ENCODE assay signal across 8 cellular contexts in the genomic region with DNA sequence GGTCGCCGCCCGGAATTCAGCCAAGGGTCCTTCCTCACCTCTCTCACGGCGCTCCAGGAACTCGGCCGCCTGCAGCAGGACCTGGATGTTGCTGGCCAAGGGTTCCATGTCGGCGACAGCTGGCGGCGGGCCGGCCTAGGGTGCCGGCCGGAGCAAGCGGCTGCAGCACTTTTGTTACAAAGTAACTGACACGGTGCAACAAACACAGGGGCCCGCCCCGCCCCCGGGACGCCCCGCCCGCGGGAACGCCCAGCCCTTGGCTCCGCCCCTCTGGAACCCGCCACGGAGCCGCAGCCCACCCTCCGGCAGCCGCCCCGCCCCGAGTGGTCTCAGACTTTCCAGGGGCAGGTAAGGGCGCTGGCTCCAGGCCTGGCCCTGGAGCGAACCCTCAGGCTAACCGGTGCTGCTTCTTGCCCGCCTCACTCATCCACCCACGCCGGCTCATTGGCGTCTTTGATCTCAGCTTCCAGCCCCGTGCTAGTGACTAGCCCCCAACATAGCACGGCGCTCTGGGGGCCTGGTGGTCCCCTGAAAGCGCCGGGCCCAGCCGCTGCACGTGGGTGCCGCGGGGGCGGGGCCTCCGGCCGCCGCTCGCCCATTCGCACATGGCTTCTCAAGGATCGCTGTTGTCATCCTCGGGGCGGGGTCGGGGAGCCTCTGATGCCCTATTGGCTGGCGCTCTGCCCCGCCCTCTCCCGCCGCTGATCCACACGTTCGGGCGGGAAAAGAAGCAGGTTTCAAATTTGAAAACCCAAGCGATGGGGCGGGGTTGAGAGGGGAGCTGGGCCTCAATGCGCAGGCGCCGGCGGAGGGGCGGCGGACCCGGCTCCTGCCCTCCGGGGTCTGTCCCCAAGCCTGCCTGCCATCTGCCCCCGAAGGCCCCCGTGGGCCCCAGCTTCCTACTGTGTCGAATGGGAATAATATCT. TPM values are rescaled to one million over a fixed set of nuclear protein-coding genes. Genes with fewer than 3 reads are reported as not detected.
DNase-seq lines count a peak whose midpoint lies in the region; ATAC-seq and TF ChIP-seq lines count a peak whose summit lies in the region.

A gene with protein sequence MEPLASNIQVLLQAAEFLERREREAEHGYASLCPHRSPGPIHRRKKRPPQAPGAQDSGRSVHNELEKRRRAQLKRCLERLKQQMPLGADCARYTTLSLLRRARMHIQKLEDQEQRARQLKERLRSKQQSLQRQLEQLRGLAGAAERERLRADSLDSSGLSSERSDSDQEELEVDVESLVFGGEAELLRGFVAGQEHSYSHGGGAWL (minus strand): TSS at position 176 of the 926 bp plus-strand sequence. CDS start 68 bp downstream, at position 108.

- H3K27me3 ChIP-seq in upper lobe of left lung: no peaks in the 10 kb centered on the region

- peak within 1 kb of the TSS; percentile 98 for H3K27ac Mint-ChIP-seq in activated naive CD8-positive, alpha-beta T cell treated with anti-CD3 and anti-CD28 coated beads, Interleukin-2, amount 10 ng/mL, durations not matched to agents 7 days and 5 days

- in situ Hi-C loops in GM13976 (cut with MboI; ENCODE audit: low sequenced_read_pairs, unreplicated experiment): no loop called here

- peak; percentile 74 for ATAC-seq in HG02840 (IDR thresholded peaks at IDR 0.05; ENCODE audit: low FRiP score, unreplicated experiment)
- ATAC-seq in activated naive CD8-positive, alpha-beta T cell treated with anti-CD3 and anti-CD28 coated beads, Interleukin-2, amount 10 ng/mL, durations not matched to agents 7 days and 5 days (ENCODE audit: low read depth): peak; percentile 82
- ATAC-seq in upper lobe of left lung (ENCODE audit: low FRiP score in 2 of 2): peak; percentile 88 to 96

- no peaks in the 10 kb centered on the region for H3K9me3 Mint-ChIP-seq in activated naive CD8-positive, alpha-beta T cell treated with anti-CD3 and anti-CD28 coated beads, Interleukin-2, amount 10 ng/mL, durations not matched to agents 7 days and 5 days

- intact Hi-C loops in cardiac septum (cut with DNase I): loop anchor here (10.0 kb wide), 1 partner anchor 143 kb away; no protein-coding TSS in a partner anchor
- intact Hi-C loops in posterior cingulate gyrus (cut with DNase I): loop anchor here (10.0 kb wide), 1 partner anchor 143 kb away; no protein-coding TSS in a partner anchor

- TF ChIP-seq CTCF in GM13976 (IDR thresholded peaks at IDR 0.05; ENCODE audit: borderline replicate concordance, control extremely low read depth, extremely low read depth, insufficient read depth, missing control alignments): no peak
- no peak for TF ChIP-seq CTCF in upper lobe of left lung (IDR thresholded peaks at IDR 0.05)

- no peaks in the 10 kb centered on the region for H3K9me3 ChIP-seq in upper lobe of left lung

- peaks cover 13% of the 10 kb centered on the region for H3K36me3 Mint-ChIP-seq in activated naive CD8-positive, alpha-beta T cell treated with anti-CD3 and anti-CD28 coated beads, Interleukin-2, amount 10 ng/mL, durations not matched to agents 7 days and 5 days

- TF ChIP-seq EP300 in upper lobe of left lung (IDR thresholded peaks at IDR 0.05): no peak

- H3K27me3 Mint-ChIP-seq in activated naive CD8-positive, alpha-beta T cell treated with anti-CD3 and anti-CD28 coated beads, Interleukin-2, amount 10 ng/mL, durations not matched to agents 7 days and 5 days: no peaks in the 10 kb centered on the region

- DNase-seq in GM13976 (ENCODE audit: low spot score) (peak; percentile 98), NCI-H1436 (lab: John Stamatoyannopoulos, UW) (peak; percentile 86), SW 1271 (lab: John Stamatoyannopoulos, UW) (peak; percentile 96 to 98), cardiac septum (ENCODE audit: low spot score) (peak; percentile 96), posterior cingulate gyrus (peak; percentile 88 to 99 (median 94)), upper lobe of left lung (peak; percentile 97)
- DNase-seq in activated naive CD8-positive, alpha-beta T cell treated with anti-CD3 and anti-CD28 coated beads, Interleukin-2, amount 10 ng/mL, durations not matched to agents 7 days and 5 days: peak; percentile 97

- peaks cover 0 to 16% (median 6%) of the 10 kb centered on the region in 4 donors for H3K36me3 ChIP-seq in upper lobe of left lung

- H3K4me3 ChIP-seq in upper lobe of left lung: peak within 1 kb of the TSS; percentile 42 to 71 (median 63)

- H3K4me3 Mint-ChIP-seq in activated naive CD8-positive, alpha-beta T cell treated with anti-CD3 and anti-CD28 coated beads, Interleukin-2, amount 10 ng/mL, durations not matched to agents 7 days and 5 days: peak within 1 kb of the TSS; percentile 100

- peak within 1 kb of the TSS; percentile 19 to 92 (median 46) for H3K27ac ChIP-seq in upper lobe of left lung

- POLR2A ChIA-PET in activated naive CD8-positive, alpha-beta T cell treated with anti-CD3 and anti-CD28 coated beads, Interleukin-2, amount 10 ng/mL, durations not matched to agents 7 days and 5 days (lab: Charles Lee): interaction anchor here (0.6 to 4.2 kb wide), 20 partner anchors 11 to 775 kb away, joined by 3 to 51 read pairs (median 4); a partner anchor contains a TSS

- no peak for TF ChIP-seq POLR2A in upper lobe of left lung (IDR thresholded peaks at IDR 0.05)

- peaks cover 33 to 47% (median 36%) of the 10 kb centered on the region in 4 donors for H3K4me1 ChIP-seq in upper lobe of left lung

- 2% methylated on average over 36 to 52 of the region's 78 CpGs for WGBS in upper lobe of left lung, 2 donors

- peaks cover 32% of the 10 kb centered on the region for H3K4me1 Mint-ChIP-seq in activated naive CD8-positive, alpha-beta T cell treated with anti-CD3 and anti-CD28 coated beads, Interleukin-2, amount 10 ng/mL, durations not matched to agents 7 days and 5 days

RNA-seq across cellular contexts. Expression of the gene that starts here (rescaled TPM):
- total RNA-seq in activated naive CD8-positive, alpha-beta T cell treated with anti-CD3 and anti-CD28 coated beads, Interleukin-2, amount 10 ng/mL, durations not matched to agents 7 days and 5 days: 10 to 100 TPM; 85.0 to 94.0 TPM
- total RNA-seq in cardiac septum (1.9 TPM), upper lobe of left lung (10 to 100 TPM in 4 of 6 donors, 1 to 10 TPM in 2; 8.8 to 29.5 (median 13.6) TPM)

Comparison
In these comparisons a context has a peak if more than half of its experiments do, and no peak if none do; other contexts are left out.
1. Peak in every context shown above with its lines: DNase-seq, ATAC-seq, H3K4me3 ChIP-seq and H3K27ac ChIP-seq.